In genomic region chr21:46005081-46005480, GRCh38 we compare ENCODE assay signal across 20 cellular contexts. TPM values are rescaled to one million over a fixed set of nuclear protein-coding genes. Genes with fewer than 3 reads are reported as not detected.
DNase-seq lines count a peak whose midpoint lies in the region; ATAC-seq and TF ChIP-seq lines count a peak whose summit lies in the region.
"Had no signal": no experiment of that assay in that cellular context is flagged by ENCODE, and none has a peak within 500 bp of the region (broad histone marks: within the 10 kb centered on the region; RNA-seq: fewer than 3 reads in every experiment).

No MANE protein-coding gene starts in this region.

- no peaks in the 10 kb centered on the region for H3K27me3 Mint-ChIP-seq in activated CD8-positive, alpha-beta T cell treated with anti-CD3 and anti-CD28 coated beads, Interleukin-2, amount 10 ng/mL, durations not matched to agents 7 days and 5 days (ENCODE audit: low read depth)
- H3K27me3 Mint-ChIP-seq in activated CD8-positive, alpha-beta T cell treated with anti-CD3 and anti-CD28 coated beads for 36 hours = no peaks in the 10 kb centered on the region
- H3K27me3 Mint-ChIP-seq in T-helper 17 cell (no peaks in the 10 kb centered on the region), nephron (ENCODE audit: low read depth) (peaks cover 5% of the 10 kb centered on the region)

- H3K36me3 Mint-ChIP-seq in activated CD8-positive, alpha-beta T cell treated with anti-CD3 and anti-CD28 coated beads, Interleukin-2, amount 10 ng/mL, durations not matched to agents 7 days and 5 days (ENCODE audit: low read depth) = no peaks in the 10 kb centered on the region
- H3K36me3 Mint-ChIP-seq in activated CD8-positive, alpha-beta T cell treated with anti-CD3 and anti-CD28 coated beads for 36 hours (ENCODE audit: low read depth) = no peaks in the 10 kb centered on the region
- H3K36me3 Mint-ChIP-seq in T-helper 17 cell (ENCODE audit: low read depth) (no peaks in the 10 kb centered on the region), nephron (ENCODE audit: low read depth) (peaks cover 14% of the 10 kb centered on the region)
- peaks cover 4% of the 10 kb centered on the region for H3K36me3 Mint-ChIP-seq in stimulated activated effector memory CD8-positive, alpha-beta T cell treated with anti-CD3 and anti-CD28 coated beads, Interleukin-12 subunit alpha, Interleukin-12 subunit beta, amount 100 ng/mL, for 72 hours
- H3K36me3 Mint-ChIP-seq: natural killer cell had no signal

- POLR2A ChIA-PET in activated CD8-positive, alpha-beta T cell treated with anti-CD3 and anti-CD28 coated beads, Interleukin-2, amount 10 ng/mL, durations not matched to agents 7 days and 5 days (lab: Charles Lee) = no interaction called here
- POLR2A ChIA-PET in activated CD8-positive, alpha-beta T cell treated with anti-CD3 and anti-CD28 coated beads for 36 hours (lab: Charles Lee) = no interaction called here

- DNase-seq in activated CD8-positive, alpha-beta T cell treated with anti-CD3 and anti-CD28 coated beads, Interleukin-2, amount 10 ng/mL, durations not matched to agents 7 days and 5 days = peak; percentile 9
- no peak for DNase-seq in activated CD8-positive, alpha-beta T cell treated with anti-CD3 and anti-CD28 coated beads for 36 hours
- DNase-seq in T-helper 17 cell = no peak
- peak in 1 of 2 donors; percentile 20 for DNase-seq in stimulated activated effector memory CD8-positive, alpha-beta T cell treated with anti-CD3 and anti-CD28 coated beads, Interleukin-12 subunit alpha, Interleukin-12 subunit beta, amount 100 ng/mL, for 72 hours (ENCODE audit: low spot score in 2 of 2)
- no peak for DNase-seq in NCI-H1092 (lab: John Stamatoyannopoulos, UW)
- DNase-seq: activated CD4-positive, alpha-beta T cell treated with anti-CD3 and anti-CD28 coated beads, Interleukin-2, amount 50 U/mL, for 1 hour; activated T-cell treated with anti-CD3 and anti-CD28 coated beads for 4 hours; amniotic stem cell; caudate nucleus; kidney glomerular epithelial cell; natural killer cell; NCI-H187 treated with DMSO at 0.1 percent for 48 hours; NCI-H226; NCI-H774; SHP77 treated with DMSO at 0.1 percent for 48 hours; T-helper 1 cell had no signal

- no peaks in the 10 kb centered on the region for H3K9me3 ChIP-seq in T-helper 17 cell (ENCODE audit: control insufficient read depth, low read length, poor library complexity, severe bottlenecking)

- no peak for TF ChIP-seq POLR2A in GM18505 (IDR thresholded peaks at IDR 0.05; ENCODE audit: borderline replicate concordance, extremely low read depth, insufficient read depth, insufficient read length)

- no peak for ATAC-seq in activated CD8-positive, alpha-beta T cell treated with anti-CD3 and anti-CD28 coated beads, Interleukin-2, amount 10 ng/mL, durations not matched to agents 7 days and 5 days
- no peak for ATAC-seq in activated CD8-positive, alpha-beta T cell treated with anti-CD3 and anti-CD28 coated beads for 36 hours
- ATAC-seq in T-helper 17 cell = no peak
- ATAC-seq in stimulated activated effector memory CD8-positive, alpha-beta T cell treated with anti-CD3 and anti-CD28 coated beads, Interleukin-12 subunit alpha, Interleukin-12 subunit beta, amount 100 ng/mL, for 72 hours = no peak
- ATAC-seq in HG02678 (IDR thresholded peaks at IDR 0.05; ENCODE audit: unreplicated experiment) = no peak
- ATAC-seq in GM18505 (IDR thresholded peaks at IDR 0.05; ENCODE audit: unreplicated experiment) = no peak
- ATAC-seq: natural killer cell had no signal

- H3K9me3 Mint-ChIP-seq in activated CD8-positive, alpha-beta T cell treated with anti-CD3 and anti-CD28 coated beads, Interleukin-2, amount 10 ng/mL, durations not matched to agents 7 days and 5 days (ENCODE audit: insufficient read depth) = peaks cover 3% of the 10 kb centered on the region
- H3K9me3 Mint-ChIP-seq in activated CD8-positive, alpha-beta T cell treated with anti-CD3 and anti-CD28 coated beads for 36 hours = peaks cover 3% of the 10 kb centered on the region
- peaks cover 9% of the 10 kb centered on the region for H3K9me3 Mint-ChIP-seq in nephron
- peaks cover 3% of the 10 kb centered on the region for H3K9me3 Mint-ChIP-seq in stimulated activated effector memory CD8-positive, alpha-beta T cell treated with anti-CD3 and anti-CD28 coated beads, Interleukin-12 subunit alpha, Interleukin-12 subunit beta, amount 100 ng/mL, for 72 hours
- H3K9me3 Mint-ChIP-seq: natural killer cell had no signal

- H3K4me3 Mint-ChIP-seq in activated CD8-positive, alpha-beta T cell treated with anti-CD3 and anti-CD28 coated beads, Interleukin-2, amount 10 ng/mL, durations not matched to agents 7 days and 5 days = no peak overlapping the region
- H3K4me3 Mint-ChIP-seq in activated CD8-positive, alpha-beta T cell treated with anti-CD3 and anti-CD28 coated beads for 36 hours = no peak overlapping the region
- H3K4me3 Mint-ChIP-seq in T-helper 17 cell = peak overlapping the region; percentile 3
- H3K4me3 Mint-ChIP-seq in nephron = no peak overlapping the region
- H3K4me3 Mint-ChIP-seq in stimulated activated effector memory CD8-positive, alpha-beta T cell treated with anti-CD3 and anti-CD28 coated beads, Interleukin-12 subunit alpha, Interleukin-12 subunit beta, amount 100 ng/mL, for 72 hours = no peak overlapping the region
- H3K4me3 Mint-ChIP-seq: natural killer cell had no signal

- no peak for TF ChIP-seq CTCF in activated CD8-positive, alpha-beta T cell treated with anti-CD3 and anti-CD28 coated beads for 36 hours (IDR thresholded peaks at IDR 0.05)
- TF ChIP-seq CTCF in nephron (IDR thresholded peaks at IDR 0.05; ENCODE audit: unreplicated experiment in 3 of 3) = no peak

- CTCF ChIA-PET in activated CD8-positive, alpha-beta T cell treated with anti-CD3 and anti-CD28 coated beads, Interleukin-2, amount 10 ng/mL, durations not matched to agents 7 days and 5 days (lab: Charles Lee) = no interaction called here
- CTCF ChIA-PET in activated CD8-positive, alpha-beta T cell treated with anti-CD3 and anti-CD28 coated beads for 36 hours (lab: Charles Lee) = no interaction called here

- no peaks in the 10 kb centered on the region for H3K4me1 Mint-ChIP-seq in activated CD8-positive, alpha-beta T cell treated with anti-CD3 and anti-CD28 coated beads, Interleukin-2, amount 10 ng/mL, durations not matched to agents 7 days and 5 days (ENCODE audit: low read depth)
- no peaks in the 10 kb centered on the region for H3K4me1 Mint-ChIP-seq in activated CD8-positive, alpha-beta T cell treated with anti-CD3 and anti-CD28 coated beads for 36 hours (ENCODE audit: low read depth)
- H3K4me1 Mint-ChIP-seq in T-helper 17 cell (peaks cover 3% of the 10 kb centered on the region), nephron (peaks cover 6% of the 10 kb centered on the region)
- H3K4me1 Mint-ChIP-seq in stimulated activated effector memory CD8-positive, alpha-beta T cell treated with anti-CD3 and anti-CD28 coated beads, Interleukin-12 subunit alpha, Interleukin-12 subunit beta, amount 100 ng/mL, for 72 hours = peaks cover 4% of the 10 kb centered on the region
- H3K4me1 Mint-ChIP-seq: natural killer cell had no signal

- no peak overlapping the region for H3K27ac Mint-ChIP-seq in activated CD8-positive, alpha-beta T cell treated with anti-CD3 and anti-CD28 coated beads, Interleukin-2, amount 10 ng/mL, durations not matched to agents 7 days and 5 days
- H3K27ac Mint-ChIP-seq in activated CD8-positive, alpha-beta T cell treated with anti-CD3 and anti-CD28 coated beads for 36 hours = no peak overlapping the region
- no peak overlapping the region for H3K27ac Mint-ChIP-seq in T-helper 17 cell
- peak overlapping the region; percentile 3 to 62 (median 15) for H3K27ac Mint-ChIP-seq in nephron
- peak overlapping the region; percentile 43 for H3K27ac Mint-ChIP-seq in stimulated activated effector memory CD8-positive, alpha-beta T cell treated with anti-CD3 and anti-CD28 coated beads, Interleukin-12 subunit alpha, Interleukin-12 subunit beta, amount 100 ng/mL, for 72 hours
- H3K27ac Mint-ChIP-seq: natural killer cell had no signal

- intact Hi-C loops in activated CD8-positive, alpha-beta T cell treated with anti-CD3 and anti-CD28 coated beads for 36 hours (cut with micrococcal nuclease) = no loop called here

RNA-seq across cellular contexts. Expression of gene COL6A1, which starts 23.5 kb away (rescaled TPM):
- total RNA-seq in activated CD8-positive, alpha-beta T cell treated with anti-CD3 and anti-CD28 coated beads, Interleukin-2, amount 10 ng/mL, durations not matched to agents 7 days and 5 days = under 1 TPM; 0.26 to 0.42 TPM
- 1 to 10 TPM; 4.1 to 5.2 TPM for total RNA-seq in activated CD8-positive, alpha-beta T cell treated with anti-CD3 and anti-CD28 coated beads for 36 hours
- 1 to 10 TPM; 3.2 to 4.6 TPM for total RNA-seq in T-helper 17 cell
- total RNA-seq: OCI-LY7 had no signal

Comparison
In these comparisons a context has a peak if more than half of its experiments do, and no peak if none do; other contexts are left out.
1. H3K27ac Mint-ChIP-seq: peak in nephron (3 of 3) and stimulated activated effector memory CD8-positive, alpha-beta T cell treated with anti-CD3 and anti-CD28 coated beads, Interleukin-12 subunit alpha, Interleukin-12 subunit beta, amount 100 ng/mL, for 72 hours (single experiment); none in activated CD8-positive, alpha-beta T cell treated with anti-CD3 and anti-CD28 coated beads, Interleukin-2, amount 10 ng/mL, durations not matched to agents 7 days and 5 days (single experiment), activated CD8-positive, alpha-beta T cell treated with anti-CD3 and anti-CD28 coated beads for 36 hours (single experiment) and T-helper 17 cell (single experiment).